1 cellular context compared by ENCODE assay signal in genomic region chr14:71675902-71676291, GRCh38.
TF ChIP-seq lines count a peak whose summit lies in the region.

No MANE protein-coding gene starts in this region.

TF ChIP-seq in GM23338, 12 proteins besides CTCF, POLR2A, EP300 and RAD21 (continued from another document):
- TF ChIP-seq, protein P1, sequence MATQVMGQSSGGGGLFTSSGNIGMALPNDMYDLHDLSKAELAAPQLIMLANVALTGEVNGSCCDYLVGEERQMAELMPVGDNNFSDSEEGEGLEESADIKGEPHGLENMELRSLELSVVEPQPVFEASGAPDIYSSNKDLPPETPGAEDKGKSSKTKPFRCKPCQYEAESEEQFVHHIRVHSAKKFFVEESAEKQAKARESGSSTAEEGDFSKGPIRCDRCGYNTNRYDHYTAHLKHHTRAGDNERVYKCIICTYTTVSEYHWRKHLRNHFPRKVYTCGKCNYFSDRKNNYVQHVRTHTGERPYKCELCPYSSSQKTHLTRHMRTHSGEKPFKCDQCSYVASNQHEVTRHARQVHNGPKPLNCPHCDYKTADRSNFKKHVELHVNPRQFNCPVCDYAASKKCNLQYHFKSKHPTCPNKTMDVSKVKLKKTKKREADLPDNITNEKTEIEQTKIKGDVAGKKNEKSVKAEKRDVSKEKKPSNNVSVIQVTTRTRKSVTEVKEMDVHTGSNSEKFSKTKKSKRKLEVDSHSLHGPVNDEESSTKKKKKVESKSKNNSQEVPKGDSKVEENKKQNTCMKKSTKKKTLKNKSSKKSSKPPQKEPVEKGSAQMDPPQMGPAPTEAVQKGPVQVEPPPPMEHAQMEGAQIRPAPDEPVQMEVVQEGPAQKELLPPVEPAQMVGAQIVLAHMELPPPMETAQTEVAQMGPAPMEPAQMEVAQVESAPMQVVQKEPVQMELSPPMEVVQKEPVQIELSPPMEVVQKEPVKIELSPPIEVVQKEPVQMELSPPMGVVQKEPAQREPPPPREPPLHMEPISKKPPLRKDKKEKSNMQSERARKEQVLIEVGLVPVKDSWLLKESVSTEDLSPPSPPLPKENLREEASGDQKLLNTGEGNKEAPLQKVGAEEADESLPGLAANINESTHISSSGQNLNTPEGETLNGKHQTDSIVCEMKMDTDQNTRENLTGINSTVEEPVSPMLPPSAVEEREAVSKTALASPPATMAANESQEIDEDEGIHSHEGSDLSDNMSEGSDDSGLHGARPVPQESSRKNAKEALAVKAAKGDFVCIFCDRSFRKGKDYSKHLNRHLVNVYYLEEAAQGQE (IDR thresholded peaks at IDR 0.05; ENCODE audit: unreplicated experiment) = no peak
- TF ChIP-seq, protein P2, sequence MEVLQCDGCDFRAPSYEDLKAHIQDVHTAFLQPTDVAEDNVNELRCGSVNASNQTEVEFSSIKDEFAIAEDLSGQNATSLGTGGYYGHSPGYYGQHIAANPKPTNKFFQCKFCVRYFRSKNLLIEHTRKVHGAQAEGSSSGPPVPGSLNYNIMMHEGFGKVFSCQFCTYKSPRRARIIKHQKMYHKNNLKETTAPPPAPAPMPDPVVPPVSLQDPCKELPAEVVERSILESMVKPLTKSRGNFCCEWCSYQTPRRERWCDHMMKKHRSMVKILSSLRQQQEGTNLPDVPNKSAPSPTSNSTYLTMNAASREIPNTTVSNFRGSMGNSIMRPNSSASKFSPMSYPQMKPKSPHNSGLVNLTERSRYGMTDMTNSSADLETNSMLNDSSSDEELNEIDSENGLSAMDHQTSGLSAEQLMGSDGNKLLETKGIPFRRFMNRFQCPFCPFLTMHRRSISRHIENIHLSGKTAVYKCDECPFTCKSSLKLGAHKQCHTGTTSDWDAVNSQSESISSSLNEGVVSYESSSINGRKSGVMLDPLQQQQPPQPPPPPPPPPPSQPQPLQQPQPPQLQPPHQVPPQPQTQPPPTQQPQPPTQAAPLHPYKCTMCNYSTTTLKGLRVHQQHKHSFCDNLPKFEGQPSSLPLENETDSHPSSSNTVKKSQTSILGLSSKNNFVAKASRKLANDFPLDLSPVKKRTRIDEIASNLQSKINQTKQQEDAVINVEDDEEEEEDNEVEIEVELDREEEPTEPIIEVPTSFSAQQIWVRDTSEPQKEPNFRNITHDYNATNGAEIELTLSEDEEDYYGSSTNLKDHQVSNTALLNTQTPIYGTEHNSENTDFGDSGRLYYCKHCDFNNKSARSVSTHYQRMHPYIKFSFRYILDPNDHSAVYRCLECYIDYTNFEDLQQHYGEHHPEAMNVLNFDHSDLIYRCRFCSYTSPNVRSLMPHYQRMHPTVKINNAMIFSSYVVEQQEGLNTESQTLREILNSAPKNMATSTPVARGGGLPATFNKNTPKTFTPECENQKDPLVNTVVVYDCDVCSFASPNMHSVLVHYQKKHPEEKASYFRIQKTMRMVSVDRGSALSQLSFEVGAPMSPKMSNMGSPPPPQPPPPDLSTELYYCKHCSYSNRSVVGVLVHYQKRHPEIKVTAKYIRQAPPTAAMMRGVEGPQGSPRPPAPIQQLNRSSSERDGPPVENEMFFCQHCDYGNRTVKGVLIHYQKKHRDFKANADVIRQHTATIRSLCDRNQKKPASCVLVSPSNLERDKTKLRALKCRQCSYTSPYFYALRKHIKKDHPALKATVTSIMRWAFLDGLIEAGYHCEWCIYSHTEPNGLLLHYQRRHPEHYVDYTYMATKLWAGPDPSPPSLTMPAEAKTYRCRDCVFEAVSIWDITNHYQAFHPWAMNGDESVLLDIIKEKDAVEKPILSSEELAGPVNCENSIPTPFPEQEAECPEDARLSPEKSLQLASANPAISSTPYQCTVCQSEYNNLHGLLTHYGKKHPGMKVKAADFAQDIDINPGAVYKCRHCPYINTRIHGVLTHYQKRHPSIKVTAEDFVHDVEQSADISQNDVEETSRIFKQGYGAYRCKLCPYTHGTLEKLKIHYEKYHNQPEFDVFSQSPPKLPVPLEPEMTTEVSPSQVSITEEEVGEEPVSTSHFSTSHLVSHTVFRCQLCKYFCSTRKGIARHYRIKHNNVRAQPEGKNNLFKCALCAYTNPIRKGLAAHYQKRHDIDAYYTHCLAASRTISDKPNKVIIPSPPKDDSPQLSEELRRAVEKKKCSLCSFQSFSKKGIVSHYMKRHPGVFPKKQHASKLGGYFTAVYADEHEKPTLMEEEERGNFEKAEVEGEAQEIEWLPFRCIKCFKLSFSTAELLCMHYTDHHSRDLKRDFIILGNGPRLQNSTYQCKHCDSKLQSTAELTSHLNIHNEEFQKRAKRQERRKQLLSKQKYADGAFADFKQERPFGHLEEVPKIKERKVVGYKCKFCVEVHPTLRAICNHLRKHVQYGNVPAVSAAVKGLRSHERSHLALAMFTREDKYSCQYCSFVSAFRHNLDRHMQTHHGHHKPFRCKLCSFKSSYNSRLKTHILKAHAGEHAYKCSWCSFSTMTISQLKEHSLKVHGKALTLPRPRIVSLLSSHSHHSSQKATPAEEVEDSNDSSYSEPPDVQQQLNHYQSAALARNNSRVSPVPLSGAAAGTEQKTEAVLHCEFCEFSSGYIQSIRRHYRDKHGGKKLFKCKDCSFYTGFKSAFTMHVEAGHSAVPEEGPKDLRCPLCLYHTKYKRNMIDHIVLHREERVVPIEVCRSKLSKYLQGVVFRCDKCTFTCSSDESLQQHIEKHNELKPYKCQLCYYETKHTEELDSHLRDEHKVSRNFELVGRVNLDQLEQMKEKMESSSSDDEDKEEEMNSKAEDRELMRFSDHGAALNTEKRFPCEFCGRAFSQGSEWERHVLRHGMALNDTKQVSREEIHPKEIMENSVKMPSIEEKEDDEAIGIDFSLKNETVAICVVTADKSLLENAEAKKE (CRISPR knock-in tag; IDR thresholded peaks at IDR 0.05) = no peak
- no peak for TF ChIP-seq ZNF331 (CRISPR knock-in tag; IDR thresholded peaks at IDR 0.05; ENCODE audit: low read depth)
- no peak for TF ChIP-seq EZH2phosphoT487 (IDR thresholded peaks at IDR 0.05; ENCODE audit: unreplicated experiment)
- no peak for TF ChIP-seq STAT1 (IDR thresholded peaks at IDR 0.05; ENCODE audit: unreplicated experiment)
- no peak for TF ChIP-seq CREB1 (CRISPR knock-in tag; IDR thresholded peaks at IDR 0.05; ENCODE audit: low read depth)
- TF ChIP-seq EZH2 (IDR thresholded peaks at IDR 0.05; ENCODE audit: low read depth, unreplicated experiment) = no peak
- TF ChIP-seq ZNF114 (CRISPR knock-in tag; IDR thresholded peaks at IDR 0.05) = no peak
TF ChIP-seq in GM23338: peak in this region for 0.
